8 cellular contexts compared by ENCODE assay signal in genomic region chr14:68779761-68780323, GRCh38. TPM values are rescaled to one million over a fixed set of nuclear protein-coding genes. Genes with fewer than 3 reads are reported as not detected.
A peak's percentile ranks its signal among the peaks of the same experiment; 100 is the strongest.
DNase-seq lines count a peak whose midpoint lies in the region; ATAC-seq and TF ChIP-seq lines count a peak whose summit lies in the region.

No MANE protein-coding gene starts in this region.

- no peaks in the 10 kb centered on the region for H3K36me3 Mint-ChIP-seq in activated T-cell treated with anti-CD3 and anti-CD28 coated beads, Interleukin-2, amount 50 U/mL, for 24 hours (ENCODE audit: low read depth)

- no peak for TF ChIP-seq CTCF in smooth muscle cell (IDR thresholded peaks at IDR 0.05; ENCODE audit: borderline replicate concordance, insufficient read depth, poor library complexity, severe bottlenecking)

- no peaks in the 10 kb centered on the region for H3K27me3 ChIP-seq in smooth muscle cell (ENCODE audit: low read depth)

- no peaks in the 10 kb centered on the region for H4K20me1 ChIP-seq in smooth muscle cell (ENCODE audit: low read depth)

- H3K27ac ChIP-seq in smooth muscle cell (ENCODE audit: low read depth): peak overlapping the region; percentile 92

- H3K36me3 ChIP-seq in smooth muscle cell (ENCODE audit: low read depth): no peaks in the 10 kb centered on the region

- peak overlapping the region; percentile 67 for H3K4me3 Mint-ChIP-seq in activated T-cell treated with anti-CD3 and anti-CD28 coated beads, Interleukin-2, amount 50 U/mL, for 24 hours

- H3K79me2 ChIP-seq in smooth muscle cell (ENCODE audit: low read depth): no peaks in the 10 kb centered on the region

- H3K9ac ChIP-seq in smooth muscle cell (ENCODE audit: low read depth): peak overlapping the region; percentile 58

- H3K9me3 ChIP-seq in smooth muscle cell (replicated peaks; ENCODE audit: low read depth): no peaks in the 10 kb centered on the region

- peak overlapping the region; percentile 90 for H3K27ac Mint-ChIP-seq in activated T-cell treated with anti-CD3 and anti-CD28 coated beads, Interleukin-2, amount 50 U/mL, for 24 hours

- DNase-seq in HT-29 (ENCODE audit: low spot score) (peak; percentile 82), fibroblast of peridontal ligament (ENCODE audit: extremely low read depth) (peak; percentile 73), smooth muscle cell (lab: John Stamatoyannopoulos, UW; ENCODE audit: unreplicated experiment) (no peak), NAMALWA (ENCODE audit: low spot score) (no peak)
- DNase-seq in activated T-cell treated with anti-CD3 and anti-CD28 coated beads, Interleukin-2, amount 50 U/mL, for 24 hours: no peak

- peaks cover 50% of the 10 kb centered on the region for H3F3A ChIP-seq in smooth muscle cell (ENCODE audit: low read depth)

- H3K4me2 ChIP-seq in smooth muscle cell: peak overlapping the region; percentile 77

- H3K4me1 Mint-ChIP-seq in activated T-cell treated with anti-CD3 and anti-CD28 coated beads, Interleukin-2, amount 50 U/mL, for 24 hours (ENCODE audit: low read depth): peaks cover 81% of the 10 kb centered on the region

- H3K4me1 ChIP-seq in smooth muscle cell (ENCODE audit: low read depth): peaks cover 24% of the 10 kb centered on the region

- no peak for ATAC-seq in GM18868 (IDR thresholded peaks at IDR 0.05; ENCODE audit: unreplicated experiment)
- no peak for ATAC-seq in HG03378 (IDR thresholded peaks at IDR 0.05; ENCODE audit: unreplicated experiment)
- no peak for ATAC-seq in HG02885 (IDR thresholded peaks at IDR 0.05; ENCODE audit: poor library complexity, unreplicated experiment)

- no peaks in the 10 kb centered on the region for H3K27me3 Mint-ChIP-seq in activated T-cell treated with anti-CD3 and anti-CD28 coated beads, Interleukin-2, amount 50 U/mL, for 24 hours

- peaks cover 5% of the 10 kb centered on the region for H3K9me3 Mint-ChIP-seq in activated T-cell treated with anti-CD3 and anti-CD28 coated beads, Interleukin-2, amount 50 U/mL, for 24 hours

- 7% methylated on average over 9 of the region's 9 CpGs for WGBS in smooth muscle cell (ENCODE audit: low lambda C conversion rate)

- H2AFZ ChIP-seq in smooth muscle cell (ENCODE audit: low read depth): no peak overlapping the region

- H3K4me3 ChIP-seq in smooth muscle cell: no peak overlapping the region

RNA-seq across cellular contexts. Expression of gene ZFP36L1, which starts 13.0 kb away (rescaled TPM):
- total RNA-seq in HT-29 (2014; rRNA removed; shearing (Covaris generic)): 83.8 and 88.6 TPM in 2 replicates
- total RNA-seq in smooth muscle cell: 133 and 166 TPM in 2 replicates
- polyA plus RNA-seq in smooth muscle cell: 418 and 450 TPM in 2 replicates

Comparison
In these comparisons a context has a peak if more than half of its experiments do, and no peak if none do; other contexts are left out.
1. DNase-seq: peak in HT-29 (single experiment) and fibroblast of peridontal ligament (single experiment); none in activated T-cell treated with anti-CD3 and anti-CD28 coated beads, Interleukin-2, amount 50 U/mL, for 24 hours (single experiment), smooth muscle cell (single experiment) and NAMALWA (single experiment).